ENCODE assay signal across 11 cellular contexts in the genomic region with DNA sequence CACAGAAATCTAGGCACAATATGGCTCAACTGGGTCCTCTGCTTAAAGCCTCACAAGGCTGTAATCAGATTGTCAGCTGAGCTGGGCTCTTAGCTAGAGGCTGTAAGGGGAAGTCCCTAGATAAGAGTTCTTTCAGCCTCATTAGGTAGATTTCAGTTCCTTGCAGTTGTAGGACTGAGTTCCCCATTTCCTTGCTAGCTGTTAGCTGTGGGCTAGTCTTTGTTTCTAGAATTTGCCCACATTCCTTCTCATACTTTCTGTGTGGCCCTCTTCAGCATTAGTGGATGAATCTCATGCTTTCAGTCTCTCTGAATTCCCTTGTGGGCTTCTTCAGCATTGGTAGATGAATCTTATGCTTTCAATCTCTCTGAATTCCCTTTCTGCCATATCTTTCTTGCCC.
DNase-seq lines count a peak whose midpoint lies in the region; ATAC-seq and TF ChIP-seq lines count a peak whose summit lies in the region.
"Had no signal": no experiment of that assay in that cellular context is flagged by ENCODE, and none has a peak within 500 bp of the region (broad histone marks: within the 10 kb centered on the region; RNA-seq: fewer than 3 reads in every experiment).

No MANE protein-coding gene starts in this region.

- H3K9me3 Mint-ChIP-seq in progenitor cell of endocrine pancreas (ENCODE audit: low read depth) = peaks cover 26% of the 10 kb centered on the region
- H3K9me3 Mint-ChIP-seq in activated T-cell treated with anti-CD3 and anti-CD28 coated beads, Interleukin-2, amount 50 U/mL, for 72 hours = peaks cover 11 to 13% of the 10 kb centered on the region in 2 donors

- TF ChIP-seq CTCF in progenitor cell of endocrine pancreas (IDR thresholded peaks at IDR 0.05; ENCODE audit: unreplicated experiment) = no peak

- DNase-seq in progenitor cell of endocrine pancreas (ENCODE audit: low spot score, unreplicated experiment) (no peak), HK-2 (ENCODE audit: unreplicated experiment) (no peak), Right ventricle myocardium superior (no peak)
- no peak for DNase-seq in activated T-cell treated with anti-CD3 and anti-CD28 coated beads, Interleukin-2, amount 50 U/mL, for 72 hours
- DNase-seq: activated CD4-positive, alpha-beta T cell treated with anti-CD3 and anti-CD28 coated beads, Interleukin-2, amount 10 ng/mL, durations not matched to agents 7 days and 5 days; DMS53; natural killer cell; NCI-H146 had no signal

- no peaks in the 10 kb centered on the region for H3K27me3 Mint-ChIP-seq in progenitor cell of endocrine pancreas
- no peaks in the 10 kb centered on the region for H3K27me3 Mint-ChIP-seq in activated T-cell treated with anti-CD3 and anti-CD28 coated beads, Interleukin-2, amount 50 U/mL, for 72 hours (ENCODE audit: low read depth)
- H3K27me3 Mint-ChIP-seq: activated CD4-positive, alpha-beta T cell treated with anti-CD3 and anti-CD28 coated beads, Interleukin-2, amount 10 ng/mL, durations not matched to agents 7 days and 5 days had no signal

- H3K27ac Mint-ChIP-seq in progenitor cell of endocrine pancreas = peak overlapping the region; percentile 59
- H3K27ac Mint-ChIP-seq in activated T-cell treated with anti-CD3 and anti-CD28 coated beads, Interleukin-2, amount 50 U/mL, for 72 hours = no peak overlapping the region
- H3K27ac Mint-ChIP-seq: activated CD4-positive, alpha-beta T cell treated with anti-CD3 and anti-CD28 coated beads, Interleukin-2, amount 10 ng/mL, durations not matched to agents 7 days and 5 days; natural killer cell had no signal

- no peak overlapping the region for H3K4me3 Mint-ChIP-seq in progenitor cell of endocrine pancreas (ENCODE audit: low read depth)
- H3K4me3 Mint-ChIP-seq in activated T-cell treated with anti-CD3 and anti-CD28 coated beads, Interleukin-2, amount 50 U/mL, for 72 hours = no peak overlapping the region
- H3K4me3 Mint-ChIP-seq: activated CD4-positive, alpha-beta T cell treated with anti-CD3 and anti-CD28 coated beads, Interleukin-2, amount 10 ng/mL, durations not matched to agents 7 days and 5 days; natural killer cell had no signal

- peaks cover 38% of the 10 kb centered on the region for H3K36me3 Mint-ChIP-seq in progenitor cell of endocrine pancreas (ENCODE audit: insufficient read depth)
- peaks cover 20 to 31% of the 10 kb centered on the region in 2 donors for H3K36me3 Mint-ChIP-seq in activated T-cell treated with anti-CD3 and anti-CD28 coated beads, Interleukin-2, amount 50 U/mL, for 72 hours (ENCODE audit: insufficient read depth in 2 of 2)

- no peaks in the 10 kb centered on the region for H3K4me1 Mint-ChIP-seq in progenitor cell of endocrine pancreas (ENCODE audit: low read depth)
- no peaks in the 10 kb centered on the region for H3K4me1 Mint-ChIP-seq in activated T-cell treated with anti-CD3 and anti-CD28 coated beads, Interleukin-2, amount 50 U/mL, for 72 hours (ENCODE audit: low read depth)
- H3K4me1 Mint-ChIP-seq: activated CD4-positive, alpha-beta T cell treated with anti-CD3 and anti-CD28 coated beads, Interleukin-2, amount 10 ng/mL, durations not matched to agents 7 days and 5 days; natural killer cell had no signal

- intact Hi-C loops in Right ventricle myocardium superior (cut with DNase I) = no loop called here

- ATAC-seq in GM19043 (IDR thresholded peaks at IDR 0.05; ENCODE audit: low read depth, unreplicated experiment) = peak; percentile 76
- peak; percentile 88 for ATAC-seq in HG02623 (IDR thresholded peaks at IDR 0.05; ENCODE audit: unreplicated experiment)
- peak; percentile 79 for ATAC-seq in HG03457 (IDR thresholded peaks at IDR 0.05; ENCODE audit: unreplicated experiment)
- ATAC-seq in Right ventricle myocardium superior (ENCODE audit: poor library complexity) = no peak
- ATAC-seq in activated T-cell treated with anti-CD3 and anti-CD28 coated beads, Interleukin-2, amount 50 U/mL, for 72 hours (replicated peaks in 1 of 2) = no peak
- ATAC-seq: natural killer cell had no signal

Comparison
In these comparisons a context has a peak if more than half of its experiments do, and no peak if none do; other contexts are left out.
1. ATAC-seq: peak in GM19043 (single experiment), HG02623 (single experiment) and HG03457 (single experiment); none in Right ventricle myocardium superior (single experiment) and activated T-cell treated with anti-CD3 and anti-CD28 coated beads, Interleukin-2, amount 50 U/mL, for 72 hours (0 of 2).